In genomic region chr21:43854773-43855633, GRCh38 we compare ENCODE assay signal across 1 cellular context.
A peak's percentile ranks its signal among the peaks of the same experiment; 100 is the strongest.
TF ChIP-seq lines count a peak whose summit lies in the region.

No MANE protein-coding gene starts in this region.

TF ChIP-seq in K562, 482 proteins besides CTCF, POLR2A, EP300 and RAD21 (continued from another document and continues in another):
- peak; percentile 75; the same call in 1 of the 2 replicates for TF ChIP-seq THRB (CRISPR knock-in tag; conservative IDR thresholded peaks at IDR 0.05)
- peak; percentile 94 for TF ChIP-seq KDM5B (IDR thresholded peaks at IDR 0.05; ENCODE audit: insufficient replicate concordance, low read depth, low read length)
- TF ChIP-seq EWSR1 (IDR thresholded peaks at IDR 0.05; ENCODE audit: borderline replicate concordance, low read depth, partially characterized antibody) = no peak
- TF ChIP-seq THRA (IDR thresholded peaks at IDR 0.05) = no peak
- TF ChIP-seq SAP30 (IDR thresholded peaks at IDR 0.05; ENCODE audit: borderline replicate concordance, insufficient read depth, low read depth, low read length, poor library complexity, severe bottlenecking) = no peak
- TF ChIP-seq BCOR (IDR thresholded peaks at IDR 0.05) = peak; percentile 56
- TF ChIP-seq, protein P1, sequence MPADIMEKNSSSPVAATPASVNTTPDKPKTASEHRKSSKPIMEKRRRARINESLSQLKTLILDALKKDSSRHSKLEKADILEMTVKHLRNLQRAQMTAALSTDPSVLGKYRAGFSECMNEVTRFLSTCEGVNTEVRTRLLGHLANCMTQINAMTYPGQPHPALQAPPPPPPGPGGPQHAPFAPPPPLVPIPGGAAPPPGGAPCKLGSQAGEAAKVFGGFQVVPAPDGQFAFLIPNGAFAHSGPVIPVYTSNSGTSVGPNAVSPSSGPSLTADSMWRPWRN (IDR thresholded peaks at IDR 0.05; ENCODE audit: low read depth) = 0 out of 2 replicates have a peak, but pooled peaks have one; percentile 55
- peak; percentile 2; the same call in 1 of the 2 replicates for TF ChIP-seq ZNF133 (CRISPR knock-in tag; IDR thresholded peaks at IDR 0.05)
- TF ChIP-seq TAL1 (IDR thresholded peaks at IDR 0.05) = peak; percentile 60
- TF ChIP-seq, protein P2, sequence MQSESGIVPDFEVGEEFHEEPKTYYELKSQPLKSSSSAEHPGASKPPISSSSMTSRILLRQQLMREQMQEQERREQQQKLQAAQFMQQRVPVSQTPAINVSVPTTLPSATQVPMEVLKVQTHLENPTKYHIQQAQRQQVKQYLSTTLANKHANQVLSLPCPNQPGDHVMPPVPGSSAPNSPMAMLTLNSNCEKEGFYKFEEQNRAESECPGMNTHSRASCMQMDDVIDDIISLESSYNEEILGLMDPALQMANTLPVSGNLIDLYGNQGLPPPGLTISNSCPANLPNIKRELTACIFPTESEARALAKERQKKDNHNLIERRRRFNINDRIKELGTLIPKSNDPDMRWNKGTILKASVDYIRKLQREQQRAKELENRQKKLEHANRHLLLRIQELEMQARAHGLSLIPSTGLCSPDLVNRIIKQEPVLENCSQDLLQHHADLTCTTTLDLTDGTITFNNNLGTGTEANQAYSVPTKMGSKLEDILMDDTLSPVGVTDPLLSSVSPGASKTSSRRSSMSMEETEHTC (IDR thresholded peaks at IDR 0.05) = no peak
- no peak for TF ChIP-seq ZKSCAN3 (CRISPR knock-in tag; IDR thresholded peaks at IDR 0.05)
- TF ChIP-seq ZNF143 (CRISPR knock-in tag; IDR thresholded peaks at IDR 0.05) = no peak
- TF ChIP-seq ZNF253 (CRISPR knock-in tag; conservative IDR thresholded peaks at IDR 0.05) = no peak
- peak; percentile 84 for TF ChIP-seq HDAC2 (IDR thresholded peaks at IDR 0.05)
- no peak; the same call in 1 of the 2 replicates for TF ChIP-seq ARID3A (IDR thresholded peaks at IDR 0.05; ENCODE audit: borderline replicate concordance, low read depth, low read length)
- peak in 1 of 2 experiments; percentile 85; a peak in 1 of 3 replicates for TF ChIP-seq CBX3 (IDR thresholded peaks at IDR 0.05; ENCODE audit: borderline replicate concordance in 1 of 2, low read length in 2 of 2)
- no peak for TF ChIP-seq ZFP91 (CRISPR knock-in tag; IDR thresholded peaks at IDR 0.05)
- TF ChIP-seq, protein P3, sequence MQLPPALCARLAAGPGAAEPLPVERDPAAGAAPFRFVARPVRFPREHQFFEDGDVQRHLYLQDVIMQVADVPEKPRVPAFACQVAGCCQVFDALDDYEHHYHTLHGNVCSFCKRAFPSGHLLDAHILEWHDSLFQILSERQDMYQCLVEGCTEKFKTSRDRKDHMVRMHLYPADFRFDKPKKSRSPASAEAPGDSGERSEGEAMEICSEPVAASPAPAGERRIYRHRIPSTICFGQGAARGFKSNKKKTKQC (CRISPR knock-in tag; IDR thresholded peaks at IDR 0.05) = no peak
- TF ChIP-seq ZNF561 (CRISPR knock-in tag; conservative IDR thresholded peaks at IDR 0.05) = no peak
- peak; percentile 92 for TF ChIP-seq MYBL2 (IDR thresholded peaks at IDR 0.05; ENCODE audit: low read depth)
- TF ChIP-seq MYBL2 (CRISPR knock-in tag; IDR thresholded peaks at IDR 0.05; ENCODE audit: borderline replicate concordance) = no peak
- 0 out of 2 replicates have a peak, but pooled peaks have one; percentile 7 for TF ChIP-seq TEAD2 (tag; IDR thresholded peaks at IDR 0.05)
- TF ChIP-seq SP1 (CRISPR knock-in tag; IDR thresholded peaks at IDR 0.05) = peak; percentile 59; the same call in 1 of the 2 replicates
- peak; percentile 61; the same call in 1 of the 2 replicates for TF ChIP-seq FOXJ2 (tag; IDR thresholded peaks at IDR 0.05)
- TF ChIP-seq ZFX (CRISPR knock-in tag; IDR thresholded peaks at IDR 0.05) = peak; percentile 87
- TF ChIP-seq POLR2H (tag; IDR thresholded peaks at IDR 0.05; ENCODE audit: low read depth) = peak; percentile 88
- TF ChIP-seq, protein P4, sequence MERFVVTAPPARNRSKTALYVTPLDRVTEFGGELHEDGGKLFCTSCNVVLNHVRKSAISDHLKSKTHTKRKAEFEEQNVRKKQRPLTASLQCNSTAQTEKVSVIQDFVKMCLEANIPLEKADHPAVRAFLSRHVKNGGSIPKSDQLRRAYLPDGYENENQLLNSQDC (CRISPR knock-in tag; IDR thresholded peaks at IDR 0.05) = no peak
- TF ChIP-seq CXXC5 (CRISPR knock-in tag; IDR thresholded peaks at IDR 0.05) = peak; percentile 83
- no peak for TF ChIP-seq NR3C1 (CRISPR knock-in tag; IDR thresholded peaks at IDR 0.05)
- no peak for TF ChIP-seq MCM7 (IDR thresholded peaks at IDR 0.05)
- TF ChIP-seq, protein P5, sequence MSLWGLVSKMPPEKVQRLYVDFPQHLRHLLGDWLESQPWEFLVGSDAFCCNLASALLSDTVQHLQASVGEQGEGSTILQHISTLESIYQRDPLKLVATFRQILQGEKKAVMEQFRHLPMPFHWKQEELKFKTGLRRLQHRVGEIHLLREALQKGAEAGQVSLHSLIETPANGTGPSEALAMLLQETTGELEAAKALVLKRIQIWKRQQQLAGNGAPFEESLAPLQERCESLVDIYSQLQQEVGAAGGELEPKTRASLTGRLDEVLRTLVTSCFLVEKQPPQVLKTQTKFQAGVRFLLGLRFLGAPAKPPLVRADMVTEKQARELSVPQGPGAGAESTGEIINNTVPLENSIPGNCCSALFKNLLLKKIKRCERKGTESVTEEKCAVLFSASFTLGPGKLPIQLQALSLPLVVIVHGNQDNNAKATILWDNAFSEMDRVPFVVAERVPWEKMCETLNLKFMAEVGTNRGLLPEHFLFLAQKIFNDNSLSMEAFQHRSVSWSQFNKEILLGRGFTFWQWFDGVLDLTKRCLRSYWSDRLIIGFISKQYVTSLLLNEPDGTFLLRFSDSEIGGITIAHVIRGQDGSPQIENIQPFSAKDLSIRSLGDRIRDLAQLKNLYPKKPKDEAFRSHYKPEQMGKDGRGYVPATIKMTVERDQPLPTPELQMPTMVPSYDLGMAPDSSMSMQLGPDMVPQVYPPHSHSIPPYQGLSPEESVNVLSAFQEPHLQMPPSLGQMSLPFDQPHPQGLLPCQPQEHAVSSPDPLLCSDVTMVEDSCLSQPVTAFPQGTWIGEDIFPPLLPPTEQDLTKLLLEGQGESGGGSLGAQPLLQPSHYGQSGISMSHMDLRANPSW (CRISPR knock-in tag; IDR thresholded peaks at IDR 0.05) = peak; percentile 75; the same call in 1 of the 2 replicates
- peak; percentile 64 for TF ChIP-seq MYC (IDR thresholded peaks at IDR 0.05; ENCODE audit: low read depth, low read length)
- peak; percentile 78 for TF ChIP-seq MYC (CRISPR knock-in tag; IDR thresholded peaks at IDR 0.05; ENCODE audit: borderline replicate concordance, low read depth)
- no peak for TF ChIP-seq SRSF7 (optimal IDR thresholded peaks at IDR 0.05; ENCODE audit: low read depth, low read length)
- TF ChIP-seq, protein P6, sequence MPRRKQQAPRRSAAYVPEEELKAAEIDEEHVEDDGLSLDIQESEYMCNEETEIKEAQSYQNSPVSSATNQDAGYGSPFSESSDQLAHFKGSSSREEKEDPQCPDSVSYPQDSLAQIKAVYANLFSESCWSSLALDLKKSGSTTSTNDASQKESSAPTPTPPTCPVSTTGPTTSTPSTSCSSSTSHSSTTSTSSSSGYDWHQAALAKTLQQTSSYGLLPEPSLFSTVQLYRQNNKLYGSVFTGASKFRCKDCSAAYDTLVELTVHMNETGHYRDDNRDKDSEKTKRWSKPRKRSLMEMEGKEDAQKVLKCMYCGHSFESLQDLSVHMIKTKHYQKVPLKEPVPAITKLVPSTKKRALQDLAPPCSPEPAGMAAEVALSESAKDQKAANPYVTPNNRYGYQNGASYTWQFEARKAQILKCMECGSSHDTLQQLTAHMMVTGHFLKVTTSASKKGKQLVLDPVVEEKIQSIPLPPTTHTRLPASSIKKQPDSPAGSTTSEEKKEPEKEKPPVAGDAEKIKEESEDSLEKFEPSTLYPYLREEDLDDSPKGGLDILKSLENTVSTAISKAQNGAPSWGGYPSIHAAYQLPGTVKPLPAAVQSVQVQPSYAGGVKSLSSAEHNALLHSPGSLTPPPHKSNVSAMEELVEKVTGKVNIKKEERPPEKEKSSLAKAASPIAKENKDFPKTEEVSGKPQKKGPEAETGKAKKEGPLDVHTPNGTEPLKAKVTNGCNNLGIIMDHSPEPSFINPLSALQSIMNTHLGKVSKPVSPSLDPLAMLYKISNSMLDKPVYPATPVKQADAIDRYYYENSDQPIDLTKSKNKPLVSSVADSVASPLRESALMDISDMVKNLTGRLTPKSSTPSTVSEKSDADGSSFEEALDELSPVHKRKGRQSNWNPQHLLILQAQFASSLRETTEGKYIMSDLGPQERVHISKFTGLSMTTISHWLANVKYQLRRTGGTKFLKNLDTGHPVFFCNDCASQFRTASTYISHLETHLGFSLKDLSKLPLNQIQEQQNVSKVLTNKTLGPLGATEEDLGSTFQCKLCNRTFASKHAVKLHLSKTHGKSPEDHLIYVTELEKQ (CRISPR knock-in tag; IDR thresholded peaks at IDR 0.05) = no peak
- TF ChIP-seq POLR3G (IDR thresholded peaks at IDR 0.05; ENCODE audit: extremely low read depth, insufficient read length, insufficient replicate concordance) = no peak
- no peak; the same call in 1 of the 2 replicates for TF ChIP-seq ZNF583 (CRISPR knock-in tag; IDR thresholded peaks at IDR 0.05)
- no peak for TF ChIP-seq STAT5B (CRISPR knock-in tag; IDR thresholded peaks at IDR 0.05)
- no peak for TF ChIP-seq ZFPM2 (CRISPR knock-in tag; IDR thresholded peaks at IDR 0.05)
- TF ChIP-seq SPI1 (IDR thresholded peaks at IDR 0.05; ENCODE audit: borderline replicate concordance, low read depth, low read length) = no peak
- TF ChIP-seq RAD51 (IDR thresholded peaks at IDR 0.05; ENCODE audit: borderline replicate concordance, low read depth) = peak; percentile 6; the same call in 1 of the 2 replicates
- TF ChIP-seq PHB (CRISPR knock-in tag; IDR thresholded peaks at IDR 0.05) = 0 out of 2 replicates have a peak, but pooled peaks have one; percentile 61
- no peak for TF ChIP-seq TSC22D4 (tag; IDR thresholded peaks at IDR 0.05)
- peak; percentile 71; the same call in 1 of the 2 replicates for TF ChIP-seq ZNF76 (CRISPR knock-in tag; IDR thresholded peaks at IDR 0.05; ENCODE audit: borderline replicate concordance)
- peak; percentile 66; the same call in 1 of the 2 replicates for TF ChIP-seq ZKSCAN8 (CRISPR knock-in tag; IDR thresholded peaks at IDR 0.05)
- no peak for TF ChIP-seq HDAC3 (IDR thresholded peaks at IDR 0.05; ENCODE audit: borderline replicate concordance, partially characterized antibody)
- TF ChIP-seq, protein P7, sequence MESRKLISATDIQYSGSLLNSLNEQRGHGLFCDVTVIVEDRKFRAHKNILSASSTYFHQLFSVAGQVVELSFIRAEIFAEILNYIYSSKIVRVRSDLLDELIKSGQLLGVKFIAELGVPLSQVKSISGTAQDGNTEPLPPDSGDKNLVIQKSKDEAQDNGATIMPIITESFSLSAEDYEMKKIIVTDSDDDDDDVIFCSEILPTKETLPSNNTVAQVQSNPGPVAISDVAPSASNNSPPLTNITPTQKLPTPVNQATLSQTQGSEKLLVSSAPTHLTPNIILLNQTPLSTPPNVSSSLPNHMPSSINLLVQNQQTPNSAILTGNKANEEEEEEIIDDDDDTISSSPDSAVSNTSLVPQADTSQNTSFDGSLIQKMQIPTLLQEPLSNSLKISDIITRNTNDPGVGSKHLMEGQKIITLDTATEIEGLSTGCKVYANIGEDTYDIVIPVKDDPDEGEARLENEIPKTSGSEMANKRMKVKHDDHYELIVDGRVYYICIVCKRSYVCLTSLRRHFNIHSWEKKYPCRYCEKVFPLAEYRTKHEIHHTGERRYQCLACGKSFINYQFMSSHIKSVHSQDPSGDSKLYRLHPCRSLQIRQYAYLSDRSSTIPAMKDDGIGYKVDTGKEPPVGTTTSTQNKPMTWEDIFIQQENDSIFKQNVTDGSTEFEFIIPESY (CRISPR knock-in tag; IDR thresholded peaks at IDR 0.05) = peak; percentile 62; the same call in 1 of the 2 replicates
